In genomic region chrX:83419030-83419792, GRCh38 we compare ENCODE assay signal across 21 cellular contexts.
DNase-seq lines count a peak whose midpoint lies in the region; ATAC-seq, FAIRE-seq and TF ChIP-seq lines count a peak whose summit lies in the region.
"Had no signal": no experiment of that assay in that cellular context is flagged by ENCODE, and none has a peak within 500 bp of the region (broad histone marks: within the 10 kb centered on the region; RNA-seq: fewer than 3 reads in every experiment).

No MANE protein-coding gene starts in this region.

- no peaks in the 10 kb centered on the region for H3K9me2 ChIP-seq in PC-3 (replicated peaks; ENCODE audit: low read length)

- peaks cover 14% of the 10 kb centered on the region; the same call in 1 of the 2 replicates for H3K9me3 ChIP-seq in HepG2 (ENCODE audit: low read length)
- H3K9me3 ChIP-seq in right lobe of liver = no peaks in the 10 kb centered on the region
- no peaks in the 10 kb centered on the region for H3K9me3 ChIP-seq in PC-3 (ENCODE audit: low read length)
- H3K9me3 ChIP-seq in kidney (ENCODE audit: control insufficient read depth in 1 of 2, low read length in 2 of 2) = no peaks in the 10 kb centered on the region
- H3K9me3 ChIP-seq in spleen = peaks cover 0 to 7% (median 0%) of the 10 kb centered on the region in 8 donors
- H3K9me3 ChIP-seq in ovary = no peaks in the 10 kb centered on the region
- H3K9me3 ChIP-seq: BE2C, Caco-2 had no signal

- intact Hi-C loops in HepG2 (cut with micrococcal nuclease; ENCODE audit: unreplicated experiment) (no loop called here), right lobe of liver (cut with DNase I) (no loop called here), PC-3 (cut with micrococcal nuclease) (loop anchor here (5.0 kb wide), 1 partner anchor 772 kb away; no protein-coding TSS in a partner anchor), kidney (cut with DNase I) (no loop called here), spleen (cut with DNase I; ENCODE audit: low total_unique reads) (no loop called here), ovary (cut with DNase I) (no loop called here)

- ATAC-seq in HepG2 = peak; percentile 80
- no peak for ATAC-seq in right lobe of liver
- no peak for ATAC-seq in PC-3
- ATAC-seq: GM23338 had no signal

- H3K4me1 ChIP-seq in HepG2 (ENCODE audit: insufficient read depth, low read length) (no peaks in the 10 kb centered on the region), right lobe of liver (no peaks in the 10 kb centered on the region), PC-3 (ENCODE audit: insufficient read depth, low read length) (no peaks in the 10 kb centered on the region), kidney (ENCODE audit: control insufficient read depth in 1 of 2, insufficient read depth in 1 of 2, low read depth in 1 of 2, low read length in 2 of 2) (no peaks in the 10 kb centered on the region), spleen (no peaks in the 10 kb centered on the region), ovary (ENCODE audit: insufficient read depth) (no peaks in the 10 kb centered on the region)
- H3K4me1 ChIP-seq: BE2C, Caco-2 had no signal

- TF ChIP-seq POLR2A in HepG2 (IDR thresholded peaks at IDR 0.05; ENCODE audit: insufficient read depth in 1 of 2, low read depth in 2 of 2, low read length in 2 of 2) (no peak), right lobe of liver (IDR thresholded peaks at IDR 0.05) (no peak), spleen (IDR thresholded peaks at IDR 0.05) (no peak), ovary (IDR thresholded peaks at IDR 0.05) (no peak)

- TF ChIP-seq CTCF in HepG2 (CRISPR knock-in tag; IDR thresholded peaks at IDR 0.05) = no peak
- no peak for TF ChIP-seq CTCF in right lobe of liver (IDR thresholded peaks at IDR 0.05)
- no peak for TF ChIP-seq CTCF in PC-3 (conservative IDR thresholded peaks at IDR 0.05; ENCODE audit: low read depth, low read length)
- no peak for TF ChIP-seq CTCF in kidney (IDR thresholded peaks at IDR 0.05; ENCODE audit: borderline replicate concordance, extremely low read depth, insufficient read depth)
- TF ChIP-seq CTCF in spleen (IDR thresholded peaks at IDR 0.05 in 8 of 11, conservative IDR thresholded peaks at IDR 0.05 in 3 of 11) = no peak
- TF ChIP-seq CTCF in ovary (IDR thresholded peaks at IDR 0.05) = no peak

- H3K4me2 ChIP-seq in HepG2 (ENCODE audit: low read depth, low read length) (0 out of 2 replicates have a peak overlapping the region, but pooled peaks have one; percentile 18), PC-3 (ENCODE audit: low read length) (no peak overlapping the region)
- H3K4me2 ChIP-seq: GM23338 had no signal

- no peaks in the 10 kb centered on the region for H4K20me1 ChIP-seq in HepG2 (ENCODE audit: insufficient read depth, low read length)
- H4K20me1 ChIP-seq in PC-3 (ENCODE audit: low read length) = no peaks in the 10 kb centered on the region

- H3K36me3 ChIP-seq in HepG2 (replicated peaks in 1 of 2; ENCODE audit: control insufficient read depth in 1 of 2, insufficient read depth in 2 of 2, low read length in 2 of 2) (no peaks in the 10 kb centered on the region), right lobe of liver (no peaks in the 10 kb centered on the region), PC-3 (ENCODE audit: low read depth, low read length) (no peaks in the 10 kb centered on the region), kidney (ENCODE audit: control insufficient read depth in 1 of 2, insufficient read depth in 2 of 2, low read length in 2 of 2) (no peaks in the 10 kb centered on the region), spleen (no peaks in the 10 kb centered on the region), ovary (no peaks in the 10 kb centered on the region)
- H3K36me3 ChIP-seq: BE2C had no signal

- no CpG with 5 or more reads among the region's 19 CpGs for WGBS in HepG2 (ENCODE audit: low lambda C conversion rate)
- WGBS in right lobe of liver (ENCODE audit: insufficient coverage, low coverage, low lambda C conversion rate, missing lambda C conversion rate) = 27% methylated on average over 3 of the region's 19 CpGs
- WGBS in spleen, 5 donors = 69 to 83% (median 80%) methylated on average over 4 to 19 of the region's 19 CpGs
- WGBS in ovary, 3 donors = 70 to 78% (median 72%) methylated on average over 12 to 19 of the region's 19 CpGs

- in situ Hi-C loops in HepG2 (cut with HindIII; ENCODE audit: extremely low pct_ligation_motif_present, low pct_unique_long_range_greater_than_20kb) = no loop called here

- H3F3A ChIP-seq in PC-3 (ENCODE audit: low read length, unreplicated experiment) = no peaks in the 10 kb centered on the region

- no peak for TF ChIP-seq RAD21 in HepG2 (CRISPR knock-in tag; IDR thresholded peaks at IDR 0.05)

- no peak for DNase-seq in HepG2 (ENCODE audit: low spot score)
- no peak for DNase-seq in right lobe of liver
- peak; percentile 1 for DNase-seq in PC-3
- DNase-seq in kidney = peak; percentile 21
- peak; percentile 58 for DNase-seq in spleen
- DNase-seq in NK-92 treated with Interleukin-12 subunit alpha and Interleukin-12 subunit beta, amount 100 ng/mL, for 24 hours (lab: John Stamatoyannopoulos, UW) = no peak
- no peak for DNase-seq in ovary
- no peak for DNase-seq in T-helper 2 cell
- DNase-seq: ACHN; BE2C; C1 segment of cervical spinal cord; Caco-2; CD4-positive, CD25-positive, alpha-beta regulatory T cell; CD8-positive, alpha-beta memory T cell; DMS79 treated with DMSO at 0.1 percent for 48 hours; GF-D8; HCEC 1CT had no signal

- POLR2A ChIA-PET in HepG2 (lab: Yijun Ruan, JAX) (no interaction called here), PC-3 (lab: Charles Lee; ENCODE audit: unreplicated experiment) (no interaction called here)

- H3K27ac ChIP-seq in HepG2 (ENCODE audit: extremely low read length, insufficient read depth, low read length) = no peak overlapping the region
- no peak overlapping the region for H3K27ac ChIP-seq in right lobe of liver
- H3K27ac ChIP-seq in PC-3 (ENCODE audit: low read length) = no peak overlapping the region
- H3K27ac ChIP-seq in kidney (ENCODE audit: low read depth in 2 of 2, low read length in 2 of 2) = no peak overlapping the region
- no peak overlapping the region for H3K27ac ChIP-seq in spleen
- no peak overlapping the region for H3K27ac ChIP-seq in ovary

- BruUV-seq in HepG2 (replicated peaks; lab: Mats Ljungman, UMichigan) (no TSS peak), PC-3 (replicated peaks; lab: Mats Ljungman, UMichigan) (no TSS peak)

- CTCF ChIA-PET in HepG2 (lab: Yijun Ruan, JAX; ENCODE audit: low intra/inter-chr PET ratio, low total read pairs) (no interaction called here), PC-3 (lab: Charles Lee) (no interaction called here)

- H3K79me2 ChIP-seq in HepG2 (ENCODE audit: insufficient read depth, low read length) (no peaks in the 10 kb centered on the region), PC-3 (ENCODE audit: low read length) (no peaks in the 10 kb centered on the region)

- H2AFZ ChIP-seq in HepG2 (ENCODE audit: low read length) (no peak overlapping the region), PC-3 (ENCODE audit: low read length) (no peak overlapping the region)
- H2AFZ ChIP-seq: GM23338 had no signal

- TF ChIP-seq EP300 in HepG2 (IDR thresholded peaks at IDR 0.05; ENCODE audit: low read depth in 2 of 2, low read length in 2 of 2) = no peak
- TF ChIP-seq EP300 in HepG2 (CRISPR knock-in tag; IDR thresholded peaks at IDR 0.05; ENCODE audit: borderline replicate concordance) = no peak
- TF ChIP-seq EP300 in ovary (IDR thresholded peaks at IDR 0.05) = no peak

- no peaks in the 10 kb centered on the region for H3K27me3 ChIP-seq in HepG2 (ENCODE audit: control insufficient read depth in 1 of 2, insufficient read depth in 2 of 2, low read length in 2 of 2)
- peaks cover 0 to 5% of the 10 kb centered on the region in 2 donors for H3K27me3 ChIP-seq in right lobe of liver
- no peaks in the 10 kb centered on the region for H3K27me3 ChIP-seq in PC-3 (ENCODE audit: low read length)
- no peaks in the 10 kb centered on the region for H3K27me3 ChIP-seq in spleen (replicated peaks in 1 of 7)
- H3K27me3 ChIP-seq in ovary = no peaks in the 10 kb centered on the region
- H3K27me3 ChIP-seq: BE2C had no signal

- H3K4me3 ChIP-seq in HepG2 (replicated peaks in 1 of 3; ENCODE audit: insufficient read depth in 1 of 3, low read depth in 2 of 3, low read length in 3 of 3) (no peak overlapping the region), right lobe of liver (no peak overlapping the region), PC-3 (ENCODE audit: low read length) (no peak overlapping the region), kidney (ENCODE audit: low read length in 2 of 2) (no peak overlapping the region), spleen (no peak overlapping the region), ovary (no peak overlapping the region)
- H3K4me3 ChIP-seq: GM23338 had no signal

- FAIRE-seq in HepG2 (lab: Jason Lieb, UNC) (no peak), kidney (lab: Jason Lieb, UNC) (no peak)
- FAIRE-seq: A204.1, D721Med, H54 had no signal

- H3K9ac ChIP-seq in HepG2 (ENCODE audit: insufficient read depth, low read depth, low read length) = no peak overlapping the region
- no peak overlapping the region for H3K9ac ChIP-seq in PC-3 (ENCODE audit: low read length)
- H3K9ac ChIP-seq in kidney (ENCODE audit: low read length in 2 of 2) = no peak overlapping the region

TF ChIP-seq in HepG2, 621 proteins besides CTCF, POLR2A, EP300 and RAD21:
- peak; percentile 42; the same call in 1 of the 2 replicates for TF ChIP-seq MNT (IDR thresholded peaks at IDR 0.05)
- no peak for TF ChIP-seq ZNF703 (CRISPR knock-in tag; IDR thresholded peaks at IDR 0.05; ENCODE audit: borderline replicate concordance)
- TF ChIP-seq MEIS1 (CRISPR knock-in tag; IDR thresholded peaks at IDR 0.05; ENCODE audit: borderline replicate concordance) = no peak
- TF ChIP-seq CENPT (CRISPR knock-in tag; IDR thresholded peaks at IDR 0.05; ENCODE audit: low read depth) = no peak
- TF ChIP-seq HCFC1 (IDR thresholded peaks at IDR 0.05; ENCODE audit: low read depth, low read length) = no peak

Comparison
In these comparisons a context has a peak if more than half of its experiments do, and no peak if none do; other contexts are left out.
1. DNase-seq: peak in PC-3 (single experiment), kidney (single experiment) and spleen (single experiment); none in HepG2 (single experiment), right lobe of liver (0 of 3), NK-92 treated with Interleukin-12 subunit alpha and Interleukin-12 subunit beta, amount 100 ng/mL, for 24 hours (single experiment), ovary (0 of 5) and T-helper 2 cell (0 of 5).